8 cellular contexts compared by ENCODE assay signal in the genomic region with DNA sequence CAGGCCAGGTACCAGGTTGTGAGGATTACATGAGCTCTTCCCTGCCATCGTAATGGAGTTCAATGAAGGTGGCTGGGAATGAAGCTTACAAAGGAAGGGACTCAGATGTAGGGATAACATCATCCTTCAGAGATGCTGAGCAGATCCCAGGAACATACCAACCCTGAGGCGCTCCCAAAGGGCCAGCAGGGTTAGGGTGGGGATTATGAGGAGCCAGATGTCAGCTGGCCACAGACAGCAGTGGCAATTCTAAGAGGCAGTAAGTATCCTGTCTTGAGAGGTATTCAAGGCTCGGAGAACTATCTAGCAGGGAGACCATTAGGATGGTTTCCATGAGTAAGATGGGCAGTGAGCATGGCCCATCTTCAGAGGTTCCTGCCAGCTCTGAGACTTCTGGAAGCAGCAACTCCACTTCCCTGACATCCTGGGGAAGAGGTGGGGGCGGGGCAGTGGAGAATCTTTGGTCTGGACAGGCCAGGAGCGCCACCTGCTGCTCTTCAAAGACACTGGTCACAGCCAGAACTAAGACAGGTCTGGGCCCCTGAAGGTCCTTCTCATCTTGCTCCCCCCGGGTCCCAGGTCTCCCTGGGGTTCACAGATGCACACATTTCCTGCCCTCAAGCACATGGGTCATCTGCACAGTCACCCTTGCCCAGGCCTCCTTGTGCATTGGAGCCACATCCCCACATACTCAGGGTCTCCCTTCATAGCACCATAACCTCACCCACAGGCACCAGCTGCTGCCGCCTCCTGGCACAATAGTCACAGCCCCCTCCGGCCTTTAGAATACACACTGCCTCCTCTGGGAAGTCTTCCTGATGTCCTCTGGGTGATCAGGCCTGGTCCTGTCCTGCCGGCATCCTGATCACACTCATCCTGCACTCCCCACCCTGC. TPM values are rescaled to one million over a fixed set of nuclear protein-coding genes. Genes with fewer than 3 reads are reported as not detected.
A peak's percentile ranks its signal among the peaks of the same experiment; 100 is the strongest.
DNase-seq lines count a peak whose midpoint lies in the region; ATAC-seq, FAIRE-seq and TF ChIP-seq lines count a peak whose summit lies in the region.

No MANE protein-coding gene starts in this region.

- H3K9me3 ChIP-seq in PC-9 (ENCODE audit: insufficient read depth, low read depth) (no peaks in the 10 kb centered on the region), upper lobe of right lung (no peaks in the 10 kb centered on the region)

- H3K4me1 ChIP-seq in PC-9 (replicated peaks; ENCODE audit: insufficient read depth) (peaks cover 17% of the 10 kb centered on the region), upper lobe of right lung (peaks cover 22% of the 10 kb centered on the region)

- no peak overlapping the region for H3K27ac ChIP-seq in PC-9
- H3K27ac ChIP-seq in upper lobe of right lung: no peak overlapping the region

- peak; percentile 82 for TF ChIP-seq CTCF in PC-9 (conservative IDR thresholded peaks at IDR 0.05)
- TF ChIP-seq CTCF in upper lobe of right lung (IDR thresholded peaks at IDR 0.05): peak; percentile 80

- H3K36me3 ChIP-seq in PC-9 (ENCODE audit: low read depth): no peaks in the 10 kb centered on the region
- no peaks in the 10 kb centered on the region for H3K36me3 ChIP-seq in upper lobe of right lung

- BruUV-seq in PC-9 (replicated peaks; lab: Mats Ljungman, UMichigan): no TSS peak

- H3F3A ChIP-seq in PC-9 (ENCODE audit: insufficient read depth, low read depth): no peaks in the 10 kb centered on the region

- no peaks in the 10 kb centered on the region for H3K27me3 ChIP-seq in PC-9 (ENCODE audit: insufficient read depth, low read depth)
- no peaks in the 10 kb centered on the region for H3K27me3 ChIP-seq in upper lobe of right lung

- no peak overlapping the region for H2AFZ ChIP-seq in PC-9

- H3K4me2 ChIP-seq in PC-9: no peak overlapping the region

- H3K9me2 ChIP-seq in PC-9 (ENCODE audit: insufficient read depth): no peaks in the 10 kb centered on the region

- intact Hi-C loops in PC-9 (cut with micrococcal nuclease; ENCODE audit: unreplicated experiment) (loop anchor here (1.0 kb wide), 3 partner anchors 110 to 192 kb away; no protein-coding TSS in a partner anchor), upper lobe of right lung (cut with DNase I) (loop anchor here (5.0 kb wide), 1 partner anchor 109 kb away; no protein-coding TSS in a partner anchor)

- FAIRE-seq in frontal cortex (lab: Jason Lieb, UNC): no peak

- CTCF ChIA-PET in PC-9 (lab: Charles Lee): interaction anchor here (0.6 to 2.8 kb wide), 13 partner anchors 9 to 192 kb away, joined by 3 to 31 read pairs (median 4); no protein-coding TSS in a partner anchor

- ATAC-seq in upper lobe of right lung (peak; percentile 81), GM19467 (IDR thresholded peaks at IDR 0.05; ENCODE audit: unreplicated experiment) (no peak)

- H3K4me3 ChIP-seq in PC-9 (no peak overlapping the region), upper lobe of right lung (no peak overlapping the region)

- DNase-seq in DMS79 treated with DMSO at 0.1 percent for 48 hours (lab: John Stamatoyannopoulos, UW) (peak; percentile 78), Kasumi-1 (lab: John Stamatoyannopoulos, UW) (peak; percentile 74 to 77), PC-9 (peak; percentile 41 to 74), frontal cortex (ENCODE audit: low spot score in 2 of 2) (peak; percentile 83 to 84), occipital lobe (lab: John Stamatoyannopoulos, UW) (peak; percentile 76), upper lobe of right lung (peak; percentile 92)
- peak; percentile 44 for DNase-seq in activated naive CD4-positive, alpha-beta T cell treated with Interleukin-2 at 50 U/mL for 16 hours

- POLR2A ChIA-PET in PC-9 (lab: Charles Lee; ENCODE audit: unreplicated experiment): interaction anchor here (0.6 kb wide), 1 partner anchor 108 kb away, joined by 4 read pairs; no protein-coding TSS in a partner anchor

- no peaks in the 10 kb centered on the region for H3K79me2 ChIP-seq in PC-9 (ENCODE audit: low read depth)

- no peaks in the 10 kb centered on the region for H4K20me1 ChIP-seq in PC-9 (ENCODE audit: insufficient read depth)

RNA-seq across cellular contexts. Expression of a gene that starts 2.8 kb away (rescaled TPM):
- total RNA-seq in PC-9 (2021): 33.7 and 37.4 TPM in 2 replicates
- 57.1 TPM for total RNA-seq in frontal cortex
- total RNA-seq in occipital lobe: 66.1 TPM
- 39.4 TPM for total RNA-seq in upper lobe of right lung
